In the genomic region with DNA sequence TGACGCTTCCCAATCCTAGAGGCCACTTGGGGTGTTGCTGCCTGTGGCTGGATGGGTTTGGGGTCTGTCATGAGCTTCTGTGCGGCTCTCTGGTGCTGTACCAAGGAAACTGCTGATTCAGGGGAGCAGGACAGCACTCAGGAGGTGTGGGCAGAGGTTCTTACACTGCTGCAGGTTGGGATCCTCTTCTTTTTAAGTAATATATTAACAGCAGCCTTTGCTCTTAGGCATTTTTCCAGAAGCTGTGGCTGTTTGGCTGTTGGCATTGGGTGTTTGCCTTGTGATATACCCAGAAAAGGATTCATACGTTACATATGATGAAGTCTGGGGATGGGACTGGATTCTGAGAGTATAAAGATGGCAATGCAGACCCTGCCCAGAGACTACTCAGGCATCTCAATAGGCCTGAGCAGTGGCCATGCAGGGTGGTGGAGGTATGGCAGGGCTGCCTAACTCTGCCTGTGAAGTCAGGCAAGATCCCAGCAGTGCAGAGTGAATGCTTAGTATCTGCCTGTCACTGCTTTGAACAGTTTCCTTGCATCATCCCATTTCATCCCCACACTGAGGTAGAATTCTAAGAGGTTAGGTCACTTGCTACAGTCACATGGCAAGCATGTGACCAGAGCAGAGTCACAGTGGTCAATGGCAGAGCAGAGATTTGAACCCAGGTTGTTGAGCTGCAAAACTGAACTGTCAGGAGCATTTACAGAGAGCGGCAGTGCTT, we compare ENCODE assay signal across 20 cellular contexts. TPM values are rescaled to one million over a fixed set of nuclear protein-coding genes. Genes with fewer than 3 reads are reported as not detected.
DNase-seq lines count a peak whose midpoint lies in the region; ATAC-seq and TF ChIP-seq lines count a peak whose summit lies in the region.
"Had no signal": no experiment of that assay in that cellular context is flagged by ENCODE, and none has a peak within 500 bp of the region (broad histone marks: within the 10 kb centered on the region; RNA-seq: fewer than 3 reads in every experiment).

No MANE protein-coding gene starts in this region.

- H3K4me1 ChIP-seq in GM23338 (ENCODE audit: insufficient read depth), result peaks cover 2% of the 10 kb centered on the region; the same call in 1 of the 2 replicates
- H3K4me1 ChIP-seq in hepatocyte (ENCODE audit: insufficient read depth), result peaks cover 13% of the 10 kb centered on the region
- peaks cover 2% of the 10 kb centered on the region for H3K4me1 ChIP-seq in right cardiac atrium (ENCODE audit: control insufficient read depth, insufficient read depth, low read length)

- H3K4me2 ChIP-seq in GM23338, result no peak overlapping the region
- no peak overlapping the region for H3K4me2 ChIP-seq in hepatocyte

- H3K79me2 ChIP-seq in GM23338 (replicated peaks; ENCODE audit: insufficient read depth) (no peaks in the 10 kb centered on the region), hepatocyte (peaks cover 46% of the 10 kb centered on the region)

- no peaks in the 10 kb centered on the region for H3K9me3 ChIP-seq in SK-N-MC (ENCODE audit: low read depth, low read length)
- H3K9me3 ChIP-seq in hepatocyte (ENCODE audit: low read depth), result no peaks in the 10 kb centered on the region
- H3K9me3 ChIP-seq in right cardiac atrium (ENCODE audit: control insufficient read depth, low read length), result no peaks in the 10 kb centered on the region
- H3K9me3 ChIP-seq: upper lobe of right lung had no signal

- H2AFZ ChIP-seq in GM23338, result no peak overlapping the region
- no peak overlapping the region for H2AFZ ChIP-seq in hepatocyte

- DNase-seq in GM23338 (ENCODE audit: low spot score) (peak; percentile 28), SK-N-MC (ENCODE audit: low read depth, low spot score) (no peak), hepatocyte (ENCODE audit: low spot score) (no peak), right cardiac atrium (no peak)
- DNase-seq: activated CD4-positive, alpha-beta T cell treated with anti-CD3 and anti-CD28 coated beads, Interleukin-2, amount 10 ng/mL, durations not matched to agents 24 days and 14 days; central memory CD4-positive, alpha-beta T cell; effector memory CD8-positive, alpha-beta T cell; HCEC 1CT; hippocampal formation; KBM-7; NCI-H1105; NCI-H526 treated with DMSO at 0.1 percent for 48 hours; stimulated activated naive CD4-positive, alpha-beta T cell treated with Interleukin-2 at 50 U/mL for 16 hours; T1000; upper lobe of right lung had no signal

- H3K27me3 ChIP-seq in GM23338 (ENCODE audit: insufficient read depth) (peaks cover 27% of the 10 kb centered on the region), hepatocyte (no peaks in the 10 kb centered on the region), right cardiac atrium (ENCODE audit: control insufficient read depth, insufficient read depth) (no peaks in the 10 kb centered on the region)
- H3K27me3 ChIP-seq: upper lobe of right lung had no signal

- peaks cover 7% of the 10 kb centered on the region; the same call in 2 of the 3 replicates for H3K4me1 Mint-ChIP-seq in GM23338
- H3K4me1 Mint-ChIP-seq in stimulated activated memory B cell treated with anti-CD40 and anti-IgM and Interleukin-4, amounts not matched to agents 10 μg/mL and 1 μg/mL and 100 μg/mL, for 72 hours, result peaks cover 55% of the 10 kb centered on the region

- H3K4me3 ChIP-seq in GM23338 (no peak overlapping the region), SK-N-MC (peak overlapping the region; percentile 61), hepatocyte (no peak overlapping the region), right cardiac atrium (ENCODE audit: low read length) (no peak overlapping the region)
- H3K4me3 ChIP-seq: upper lobe of right lung had no signal

- intact Hi-C loops in right cardiac atrium (cut with DNase I), result no loop called here

- no peak for ATAC-seq in GM23338
- no peak for ATAC-seq in stimulated activated memory B cell treated with anti-CD40 and anti-IgM and Interleukin-4, amounts not matched to agents 10 μg/mL and 1 μg/mL and 100 μg/mL, for 72 hours
- ATAC-seq in activated CD4-positive, CD25-positive, alpha-beta regulatory T cell treated with anti-CD3 and anti-CD28 coated beads, Interleukin-2, amount 50 U/mL, for 24 hours, result no peak
- no peak for ATAC-seq in HG03025 (IDR thresholded peaks at IDR 0.05; ENCODE audit: low FRiP score, unreplicated experiment)
- no peak for ATAC-seq in right cardiac atrium
- ATAC-seq: effector memory CD8-positive, alpha-beta T cell; upper lobe of right lung had no signal

- no peaks in the 10 kb centered on the region for H3K36me3 Mint-ChIP-seq in GM23338 (ENCODE audit: low read depth)
- peaks cover 4% of the 10 kb centered on the region for H3K36me3 Mint-ChIP-seq in stimulated activated memory B cell treated with anti-CD40 and anti-IgM and Interleukin-4, amounts not matched to agents 10 μg/mL and 1 μg/mL and 100 μg/mL, for 72 hours

- H3K9me3 Mint-ChIP-seq in GM23338, result no peaks in the 10 kb centered on the region
- H3K9me3 Mint-ChIP-seq in stimulated activated memory B cell treated with anti-CD40 and anti-IgM and Interleukin-4, amounts not matched to agents 10 μg/mL and 1 μg/mL and 100 μg/mL, for 72 hours, result no peaks in the 10 kb centered on the region
- H3K9me3 Mint-ChIP-seq: activated CD4-positive, alpha-beta T cell treated with anti-CD3 and anti-CD28 coated beads, Interleukin-2, amount 10 ng/mL, durations not matched to agents 24 days and 14 days; effector memory CD8-positive, alpha-beta T cell had no signal

- H4K20me1 ChIP-seq in GM23338 (replicated peaks; ENCODE audit: insufficient read depth) (peaks cover 3% of the 10 kb centered on the region; the same call in 1 of the 2 replicates), hepatocyte (ENCODE audit: insufficient read depth, poor library complexity, severe bottlenecking) (no peaks in the 10 kb centered on the region)

- peak overlapping the region; percentile 26 for H3K9ac ChIP-seq in SK-N-MC (ENCODE audit: insufficient read length)

- WGBS in hepatocyte (ENCODE audit: low lambda C conversion rate, missing lambda C conversion rate), result 96% methylated on average over 4 of the region's 4 CpGs
- WGBS in right cardiac atrium, result 91% methylated on average over 4 of the region's 4 CpGs

- no peaks in the 10 kb centered on the region for H3K36me3 ChIP-seq in GM23338 (ENCODE audit: insufficient read depth)
- peaks cover 34% of the 10 kb centered on the region for H3K36me3 ChIP-seq in SK-N-MC (ENCODE audit: insufficient read depth, low read length)
- no peaks in the 10 kb centered on the region for H3K36me3 ChIP-seq in hepatocyte (replicated peaks; ENCODE audit: insufficient read depth, low read depth)
- H3K36me3 ChIP-seq: upper lobe of right lung had no signal

- TF ChIP-seq CTCF in GM23338 (conservative IDR thresholded peaks at IDR 0.05; ENCODE audit: low read depth in 2 of 2), result no peak
- TF ChIP-seq CTCF in hepatocyte (IDR thresholded peaks at IDR 0.05; ENCODE audit: poor library complexity), result no peak

- peaks cover 3% of the 10 kb centered on the region; the same call in 1 of the 2 replicates for H3F3A ChIP-seq in GM23338 (replicated peaks; ENCODE audit: low read depth)

- no peak overlapping the region; the same call in 2 of the 3 replicates for H3K4me3 Mint-ChIP-seq in GM23338
- H3K4me3 Mint-ChIP-seq in stimulated activated memory B cell treated with anti-CD40 and anti-IgM and Interleukin-4, amounts not matched to agents 10 μg/mL and 1 μg/mL and 100 μg/mL, for 72 hours, result no peak overlapping the region
- H3K4me3 Mint-ChIP-seq: activated CD4-positive, alpha-beta T cell treated with anti-CD3 and anti-CD28 coated beads, Interleukin-2, amount 10 ng/mL, durations not matched to agents 24 days and 14 days; effector memory CD8-positive, alpha-beta T cell had no signal

- H3K9me2 ChIP-seq in GM23338 (ENCODE audit: insufficient read depth) (no peaks in the 10 kb centered on the region), hepatocyte (replicated peaks; ENCODE audit: insufficient read depth) (no peaks in the 10 kb centered on the region)

- peaks cover 23% of the 10 kb centered on the region for H3K27me3 Mint-ChIP-seq in GM23338 (ENCODE audit: insufficient read depth, low read depth, poor library complexity)
- H3K27me3 Mint-ChIP-seq in stimulated activated memory B cell treated with anti-CD40 and anti-IgM and Interleukin-4, amounts not matched to agents 10 μg/mL and 1 μg/mL and 100 μg/mL, for 72 hours, result no peaks in the 10 kb centered on the region
- H3K27me3 Mint-ChIP-seq: effector memory CD8-positive, alpha-beta T cell had no signal

- H3K27ac Mint-ChIP-seq in GM23338, result no peak overlapping the region
- peak overlapping the region; percentile 5 for H3K27ac Mint-ChIP-seq in stimulated activated memory B cell treated with anti-CD40 and anti-IgM and Interleukin-4, amounts not matched to agents 10 μg/mL and 1 μg/mL and 100 μg/mL, for 72 hours
- H3K27ac Mint-ChIP-seq: activated CD4-positive, alpha-beta T cell treated with anti-CD3 and anti-CD28 coated beads, Interleukin-2, amount 10 ng/mL, durations not matched to agents 24 days and 14 days had no signal

- H3K27ac ChIP-seq in GM23338 (ENCODE audit: low read depth) (no peak overlapping the region), SK-N-MC (0 out of 2 replicates have a peak overlapping the region, but pooled peaks have one; percentile 42), hepatocyte (peak overlapping the region; percentile 23), right cardiac atrium (ENCODE audit: low read length) (no peak overlapping the region)
- H3K27ac ChIP-seq: upper lobe of right lung had no signal

TF ChIP-seq in GM23338, 12 proteins besides CTCF, POLR2A, EP300 and RAD21 (continues in another document):
- no peak for TF ChIP-seq STAT1 (IDR thresholded peaks at IDR 0.05; ENCODE audit: unreplicated experiment)

RNA-seq across cellular contexts. Expression of gene ABHD6, which starts 3.9 kb away (rescaled TPM):
- 5.5 and 6.5 TPM in 2 replicates for total RNA-seq in GM23338 (2014; rRNA removed; shearing (Covaris generic))
- 3.7 TPM in 2 replicates for polyA plus RNA-seq in GM23338 (2016; fragmentation: Nextera tagmentation; extraction: Ambion mirVana)
- total RNA-seq in hepatocyte, result 19.1 and 25.1 TPM in 2 replicates
- 13.9 and 24.6 TPM in 2 replicates for polyA plus RNA-seq in hepatocyte
- 10 to 100 TPM in 3 of 4 donors, 1 to 10 TPM in 1; 6.1 to 13.4 (median 10.8) TPM for total RNA-seq in right cardiac atrium
- polyA plus RNA-seq in right cardiac atrium, result 8.3 TPM

RNA-seq across cellular contexts. Expression of gene DNASE1L3, which starts 30.7 kb away (rescaled TPM):
- total RNA-seq in GM23338 (2014; rRNA removed; shearing (Covaris generic)), result not detected in 2 replicates
- polyA plus RNA-seq in GM23338 (2016; fragmentation: Nextera tagmentation; extraction: Ambion mirVana), result not detected in 2 replicates
- total RNA-seq in hepatocyte, result 0.48 and 0.97 TPM in 2 replicates
- polyA plus RNA-seq in hepatocyte, result 0.99 and 1.8 TPM in 2 replicates
- 10 to 100 TPM in 1 of 4 donors, 1 to 10 TPM in 3; 4.0 to 14.7 (median 6.3) TPM for total RNA-seq in right cardiac atrium
- polyA plus RNA-seq in right cardiac atrium, result 15.6 TPM
- total RNA-seq: activated CD4-positive, alpha-beta T cell treated with anti-CD3 and anti-CD28 coated beads, Interleukin-2, amount 10 ng/mL, durations not matched to agents 24 days and 14 days; Daoy; kidney epithelial cell had no signal

Comparison
In these comparisons a context has a peak if more than half of its experiments do, and no peak if none do; other contexts are left out.
1. H3K27ac ChIP-seq: peak in SK-N-MC (single experiment) and hepatocyte (single experiment); none in GM23338 (single experiment) and right cardiac atrium (single experiment).